Comparison of ENCODE assay signal across 33 cellular contexts in the genomic region with DNA sequence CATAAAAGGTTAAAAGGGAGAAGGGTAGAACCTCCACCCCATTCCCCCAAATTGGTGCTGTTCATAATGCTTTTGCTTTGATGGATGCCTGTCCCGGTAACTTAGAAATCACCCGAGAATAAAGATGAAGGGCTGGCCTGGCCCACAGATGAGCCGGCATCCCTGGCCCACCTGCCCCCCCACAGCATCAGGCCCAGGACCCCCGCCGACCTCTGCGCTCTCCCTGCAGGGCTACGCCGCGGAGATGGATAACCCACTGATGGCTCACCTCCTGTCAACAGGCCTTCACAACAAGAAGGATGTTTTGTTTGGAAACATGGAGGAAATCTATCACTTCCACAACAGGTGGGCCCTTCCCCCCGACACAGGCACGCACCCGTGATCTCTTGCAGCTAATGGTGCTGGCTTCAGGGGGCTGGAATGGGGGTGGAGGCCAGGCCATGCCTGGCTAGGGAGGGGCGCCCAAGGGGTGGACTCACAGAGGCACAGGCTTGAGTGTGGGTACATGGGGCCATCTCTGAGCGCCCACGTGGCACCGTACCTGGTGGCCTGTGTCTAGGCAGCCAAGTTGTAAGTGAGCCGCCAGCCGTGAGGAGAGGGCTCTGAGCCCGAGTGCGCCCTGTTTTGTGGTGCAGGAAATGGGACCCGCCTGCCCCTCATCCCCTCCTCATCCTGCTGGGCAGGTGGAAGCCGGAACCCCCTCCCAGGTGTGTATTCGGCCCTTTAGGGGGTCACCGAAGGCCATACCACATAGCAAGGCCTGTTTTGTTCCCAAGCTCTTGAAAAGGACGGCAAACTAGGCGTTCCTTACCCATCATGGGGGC. TPM values are rescaled to one million over a fixed set of nuclear protein-coding genes. Genes with fewer than 3 reads are reported as not detected.
"Had no signal": no experiment of that assay in that cellular context is flagged by ENCODE, and none has a peak within 500 bp of the region (broad histone marks: within the 10 kb centered on the region; RNA-seq: fewer than 3 reads in every experiment).

No MANE protein-coding gene starts in this region.

- H3K4me1 ChIP-seq: ascending aorta, SJCRH30 had no signal

- H3K4me3 ChIP-seq: ascending aorta, cardiac muscle cell, MG63, PC-9, SJCRH30, SK-N-MC had no signal

- H3K4me1 Mint-ChIP-seq: activated CD4-positive, alpha-beta T cell treated with anti-CD3 and anti-CD28 coated beads, Interleukin-2, amount 10 ng/mL, durations not matched to agents 24 days and 14 days; activated naive CD4-positive, alpha-beta T cell treated with anti-CD3 and anti-CD28 coated beads, Interleukin-2, amount 50 U/mL, for 24 hours; activated naive CD8-positive, alpha-beta T cell treated with anti-CD3 and anti-CD28 coated beads, Interleukin-2, amount 10 ng/mL, durations not matched to agents 7 days and 5 days; activated T-helper 17 cell treated with anti-CD3 and anti-CD28 coated beads, Interleukin-2, amount 50 U/mL, for 72 hours had no signal

- H3K27me3 ChIP-seq: ascending aorta, cardiac muscle cell, MG63, SJCRH30 had no signal

- H3K27ac ChIP-seq: ascending aorta, cardiac muscle cell, PC-9, RWPE1, SJCRH30, SK-N-MC had no signal

- H3K36me3 Mint-ChIP-seq: activated naive CD4-positive, alpha-beta T cell treated with anti-CD3 and anti-CD28 coated beads, Interleukin-2, amount 50 U/mL, for 24 hours; activated naive CD8-positive, alpha-beta T cell treated with anti-CD3 and anti-CD28 coated beads, Interleukin-2, amount 10 ng/mL, durations not matched to agents 7 days and 5 days had no signal

- H3K4me3 Mint-ChIP-seq: activated CD4-positive, alpha-beta T cell treated with anti-CD3 and anti-CD28 coated beads, Interleukin-2, amount 10 ng/mL, durations not matched to agents 24 days and 14 days; activated CD8-positive, alpha-beta T cell treated with anti-CD3 and anti-CD28 coated beads for 36 hours; activated naive CD4-positive, alpha-beta T cell treated with anti-CD3 and anti-CD28 coated beads, Interleukin-2, amount 50 U/mL, for 24 hours; activated naive CD8-positive, alpha-beta T cell treated with anti-CD3 and anti-CD28 coated beads, Interleukin-2, amount 10 ng/mL, durations not matched to agents 7 days and 5 days; activated T-cell treated with anti-CD3 and anti-CD28 coated beads, Interleukin-2, amount 50 U/mL, for 72 hours; activated T-helper 17 cell treated with anti-CD3 and anti-CD28 coated beads, Interleukin-2, amount 50 U/mL, for 72 hours; T-helper 2 cell treated with Interferon-gamma antibody and Interleukin-4, amounts not matched to agents 5 μg/mL and 100 μg/mL, for 36 hours had no signal

- H3K27me3 Mint-ChIP-seq: activated CD4-positive, alpha-beta T cell treated with anti-CD3 and anti-CD28 coated beads, Interleukin-2, amount 10 ng/mL, durations not matched to agents 24 days and 14 days; activated CD8-positive, alpha-beta T cell treated with anti-CD3 and anti-CD28 coated beads for 36 hours; activated naive CD4-positive, alpha-beta T cell treated with anti-CD3 and anti-CD28 coated beads, Interleukin-2, amount 50 U/mL, for 24 hours; activated naive CD8-positive, alpha-beta T cell treated with anti-CD3 and anti-CD28 coated beads, Interleukin-2, amount 10 ng/mL, durations not matched to agents 7 days and 5 days; activated T-helper 17 cell treated with anti-CD3 and anti-CD28 coated beads, Interleukin-2, amount 50 U/mL, for 72 hours had no signal

- H3K27ac Mint-ChIP-seq: activated CD4-positive, alpha-beta T cell treated with anti-CD3 and anti-CD28 coated beads, Interleukin-2, amount 10 ng/mL, durations not matched to agents 24 days and 14 days; activated CD8-positive, alpha-beta T cell treated with anti-CD3 and anti-CD28 coated beads for 36 hours; activated naive CD4-positive, alpha-beta T cell treated with anti-CD3 and anti-CD28 coated beads, Interleukin-2, amount 50 U/mL, for 24 hours; activated naive CD8-positive, alpha-beta T cell treated with anti-CD3 and anti-CD28 coated beads, Interleukin-2, amount 10 ng/mL, durations not matched to agents 7 days and 5 days; activated T-cell treated with anti-CD3 and anti-CD28 coated beads, Interleukin-2, amount 50 U/mL, for 72 hours; activated T-helper 17 cell treated with anti-CD3 and anti-CD28 coated beads, Interleukin-2, amount 50 U/mL, for 72 hours; T-helper 2 cell treated with Interferon-gamma antibody and Interleukin-4, amounts not matched to agents 5 μg/mL and 100 μg/mL, for 36 hours had no signal

- H3K9me3 ChIP-seq: ascending aorta, MG63, SJCRH30 had no signal

- ATAC-seq: activated CD8-positive, alpha-beta T cell treated with anti-CD3 and anti-CD28 coated beads for 36 hours; activated T-cell treated with anti-CD3 and anti-CD28 coated beads, Interleukin-2, amount 50 U/mL, for 72 hours; activated T-helper 17 cell treated with anti-CD3 and anti-CD28 coated beads, Interleukin-2, amount 50 U/mL, for 72 hours had no signal

- H3K9me3 Mint-ChIP-seq: activated CD4-positive, alpha-beta T cell treated with anti-CD3 and anti-CD28 coated beads, Interleukin-2, amount 10 ng/mL, durations not matched to agents 24 days and 14 days; activated CD8-positive, alpha-beta T cell treated with anti-CD3 and anti-CD28 coated beads for 36 hours; activated naive CD4-positive, alpha-beta T cell treated with anti-CD3 and anti-CD28 coated beads, Interleukin-2, amount 50 U/mL, for 24 hours; activated naive CD8-positive, alpha-beta T cell treated with anti-CD3 and anti-CD28 coated beads, Interleukin-2, amount 10 ng/mL, durations not matched to agents 7 days and 5 days; activated T-cell treated with anti-CD3 and anti-CD28 coated beads, Interleukin-2, amount 50 U/mL, for 72 hours; activated T-helper 17 cell treated with anti-CD3 and anti-CD28 coated beads, Interleukin-2, amount 50 U/mL, for 72 hours; T-helper 2 cell treated with Interferon-gamma antibody and Interleukin-4, amounts not matched to agents 5 μg/mL and 100 μg/mL, for 36 hours had no signal

- DNase-seq: activated CD4-positive, alpha-beta T cell treated with anti-CD3 and anti-CD28 coated beads, Interleukin-2, amount 10 ng/mL, durations not matched to agents 24 days and 14 days; activated CD4-positive, alpha-beta T cell treated with anti-CD3 and anti-CD28 coated beads, Interleukin-2, amount 50 U/mL, for 4 hours; activated CD8-positive, alpha-beta T cell treated with anti-CD3 and anti-CD28 coated beads for 36 hours; activated effector memory CD4-positive, alpha-beta T cell treated with anti-CD3 and anti-CD28 coated beads, Interleukin-2, amount 50 U/mL, for 16 hours; activated naive CD4-positive, alpha-beta T cell; activated naive CD8-positive, alpha-beta T cell treated with anti-CD3 and anti-CD28 coated beads, Interleukin-2, amount 10 ng/mL, durations not matched to agents 7 days and 5 days; activated T-cell treated with anti-CD3 and anti-CD28 coated beads, Interleukin-2, amount 50 U/mL, for 1 hour; activated T-cell treated with anti-CD3 and anti-CD28 coated beads, Interleukin-2, amount 50 U/mL, for 72 hours; amygdala; Kasumi-1; KG1; MG63; MV-4-11; NCI-H1092; NCI-H1436 treated with DMSO at 0.1 percent for 48 hours; NCI-H1694 treated with DMSO at 0.1 percent for 48 hours; NCI-H2029; NCI-H510A; NCI-H526; NCI-H748 treated with DMSO at 0.1 percent for 48 hours; NK-92 treated with Interleukin-12 subunit alpha and Interleukin-12 subunit beta, amount 100 ng/mL, for 24 hours; PC-9; SHP77; SJCRH30 had no signal

RNA-seq across cellular contexts. Expression of gene F7, which starts 23.2 kb away (rescaled TPM):
- total RNA-seq: activated CD4-positive, alpha-beta T cell treated with anti-CD3 and anti-CD28 coated beads, Interleukin-2, amount 10 ng/mL, durations not matched to agents 24 days and 14 days; activated T-cell treated with anti-CD3 and anti-CD28 coated beads, Interleukin-2, amount 50 U/mL, for 72 hours; PC-9; SJCRH30; T-helper 1 cell treated with Interleukin-12 subunit alpha and Interleukin-12 subunit beta and Interleukin-4 antibody, amounts not matched to agents 30 ng/mL and 1 ng/mL, for 36 hours had no signal
- polyA plus RNA-seq: cardiac muscle cell had no signal

RNA-seq across cellular contexts. Expression of gene F10, which starts 40.2 kb away (rescaled TPM):
- total RNA-seq: activated CD4-positive, alpha-beta T cell treated with anti-CD3 and anti-CD28 coated beads, Interleukin-2, amount 10 ng/mL, durations not matched to agents 24 days and 14 days; activated CD8-positive, alpha-beta memory T cell treated with anti-CD3 and anti-CD28 coated beads for 36 hours; activated CD8-positive, alpha-beta T cell treated with anti-CD3 and anti-CD28 coated beads for 36 hours; activated naive CD8-positive, alpha-beta T cell treated with anti-CD3 and anti-CD28 coated beads, Interleukin-2, amount 10 ng/mL, durations not matched to agents 7 days and 5 days; activated T-cell treated with anti-CD3 and anti-CD28 coated beads, Interleukin-2, amount 50 U/mL, for 72 hours; PC-9; T-helper 1 cell treated with Interleukin-12 subunit alpha and Interleukin-12 subunit beta and Interleukin-4 antibody, amounts not matched to agents 30 ng/mL and 1 ng/mL, for 36 hours had no signal
